8 cellular contexts compared by ENCODE assay signal in the genomic region with DNA sequence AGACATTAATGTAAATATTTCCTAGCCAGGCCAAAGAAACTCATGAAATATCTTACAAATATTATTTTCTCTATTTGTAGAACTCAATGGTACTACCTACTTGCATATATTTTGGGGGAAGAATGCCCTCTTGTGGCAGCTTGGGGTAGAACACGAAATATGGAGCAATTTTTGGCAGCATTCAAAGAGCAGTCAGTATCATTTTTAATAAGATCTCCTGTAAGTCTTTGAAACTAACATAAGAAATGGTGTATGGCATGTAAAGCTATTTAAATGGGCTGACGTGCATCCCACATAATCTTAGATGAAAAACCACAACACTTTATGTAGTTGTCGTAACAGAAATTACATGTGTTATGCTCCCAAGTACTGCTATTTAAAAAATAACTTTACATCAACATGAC.
A peak's percentile ranks its signal among the peaks of the same experiment; 100 is the strongest.
DNase-seq lines count a peak whose midpoint lies in the region; ATAC-seq lines count a peak whose summit lies in the region.

No MANE protein-coding gene starts in this region.

- H3K36me3 ChIP-seq in HAP-1 (replicated peaks), result no peaks in the 10 kb centered on the region
- peaks cover 5 to 49% (median 21%) of the 10 kb centered on the region in 3 experiments for H3K36me3 ChIP-seq in naive thymus-derived CD4-positive, alpha-beta T cell (ENCODE audit: control insufficient read depth in 2 of 3, insufficient read depth in 3 of 3, low read length in 3 of 3)

- CTCF ChIA-PET in naive thymus-derived CD4-positive, alpha-beta T cell (lab: Charles Lee), result no interaction called here

- H3K27ac Mint-ChIP-seq in naive thymus-derived CD4-positive, alpha-beta T cell, result peak overlapping the region in 5 of 9 donors; percentile 10 to 54 (median 43)

- no peaks in the 10 kb centered on the region for H3K27me3 Mint-ChIP-seq in naive thymus-derived CD4-positive, alpha-beta T cell

- POLR2A ChIA-PET in naive thymus-derived CD4-positive, alpha-beta T cell (lab: Charles Lee), result no interaction called here

- ATAC-seq in naive thymus-derived CD4-positive, alpha-beta T cell, result peak; percentile 80
- no peak for ATAC-seq in stimulated activated naive CD8-positive, alpha-beta T cell treated with anti-CD3 and anti-CD28 coated beads, Interleukin-15, Interleukin-2, amounts not matched to agents 100 U/mL and 50 U/mL, for 24 hours

- no peak overlapping the region for H3K27ac ChIP-seq in naive thymus-derived CD4-positive, alpha-beta T cell (ENCODE audit: low read depth, low read length)

- H3K4me1 Mint-ChIP-seq in naive thymus-derived CD4-positive, alpha-beta T cell, result peaks cover 0 to 22% (median 11%) of the 10 kb centered on the region in 7 donors

- no peak overlapping the region for H3K4me3 Mint-ChIP-seq in naive thymus-derived CD4-positive, alpha-beta T cell

- H3K36me3 Mint-ChIP-seq in naive thymus-derived CD4-positive, alpha-beta T cell, result peaks cover 10 to 36% (median 23%) of the 10 kb centered on the region in 5 donors

- no peaks in the 10 kb centered on the region for H3K9me3 Mint-ChIP-seq in naive thymus-derived CD4-positive, alpha-beta T cell

- peaks cover 3% of the 10 kb centered on the region; the same call in 1 of the 2 replicates for H3K4me1 ChIP-seq in HAP-1
- no peaks in the 10 kb centered on the region for H3K4me1 ChIP-seq in naive thymus-derived CD4-positive, alpha-beta T cell (ENCODE audit: control insufficient read depth in 2 of 2, insufficient read depth in 2 of 2, low read length in 2 of 2)

- intact Hi-C loops in naive thymus-derived CD4-positive, alpha-beta T cell (cut with micrococcal nuclease), result loop anchor here (1.0 to 5.0 kb wide), 7 partner anchors 10 to 882 kb away; no protein-coding TSS in a partner anchor

- DNase-seq in DMS 273 (lab: John Stamatoyannopoulos, UW; ENCODE audit: unreplicated experiment), result peak; percentile 64
- no peak for DNase-seq in DMS 273 treated with DMSO at 0.1 percent for 48 hours (lab: John Stamatoyannopoulos, UW)
- peak; percentile 22 to 60 for DNase-seq in HAP-1 (ENCODE audit: low spot score in 2 of 2)
- peak; percentile 56 for DNase-seq in NCI-H2227 treated with DMSO at 0.1 percent for 48 hours (lab: John Stamatoyannopoulos, UW)
- peak; percentile 21 to 37 for DNase-seq in activated CD4-positive, alpha-beta T cell treated with anti-CD3 and anti-CD28 coated beads, Interleukin-2, amount 50 U/mL, for 24 hours (ENCODE audit: low read depth in 1 of 2, low spot score in 1 of 2)
- DNase-seq in effector CD8-positive, alpha-beta T cell (lab: John Stamatoyannopoulos, UW), result peak; percentile 48
- peak; percentile 18 to 68 (median 58) for DNase-seq in naive thymus-derived CD4-positive, alpha-beta T cell
- DNase-seq in stimulated activated naive CD8-positive, alpha-beta T cell treated with anti-CD3 and anti-CD28 coated beads, Interleukin-15, Interleukin-2, amounts not matched to agents 100 U/mL and 50 U/mL, for 24 hours, result peak; percentile 48

- H3K4me3 ChIP-seq in HAP-1, result no peak overlapping the region
- H3K4me3 ChIP-seq in naive thymus-derived CD4-positive, alpha-beta T cell (ENCODE audit: low read length), result no peak overlapping the region

- no peaks in the 10 kb centered on the region for H3K27me3 ChIP-seq in HAP-1 (ENCODE audit: low read depth)
- no peaks in the 10 kb centered on the region for H3K27me3 ChIP-seq in naive thymus-derived CD4-positive, alpha-beta T cell (ENCODE audit: control insufficient read depth in 2 of 2, insufficient read depth in 2 of 2, low read length in 2 of 2)

- in situ Hi-C loops in HAP-1 (cut with MboI; ENCODE audit: low sequenced_read_pairs), result loop anchor here (10.0 kb wide), 1 partner anchor 114 kb away; no protein-coding TSS in a partner anchor

- H3K9me3 ChIP-seq in HAP-1, result no peaks in the 10 kb centered on the region
- no peaks in the 10 kb centered on the region for H3K9me3 ChIP-seq in naive thymus-derived CD4-positive, alpha-beta T cell (ENCODE audit: control insufficient read depth in 2 of 3, low read length in 3 of 3)
